In the genomic region with DNA sequence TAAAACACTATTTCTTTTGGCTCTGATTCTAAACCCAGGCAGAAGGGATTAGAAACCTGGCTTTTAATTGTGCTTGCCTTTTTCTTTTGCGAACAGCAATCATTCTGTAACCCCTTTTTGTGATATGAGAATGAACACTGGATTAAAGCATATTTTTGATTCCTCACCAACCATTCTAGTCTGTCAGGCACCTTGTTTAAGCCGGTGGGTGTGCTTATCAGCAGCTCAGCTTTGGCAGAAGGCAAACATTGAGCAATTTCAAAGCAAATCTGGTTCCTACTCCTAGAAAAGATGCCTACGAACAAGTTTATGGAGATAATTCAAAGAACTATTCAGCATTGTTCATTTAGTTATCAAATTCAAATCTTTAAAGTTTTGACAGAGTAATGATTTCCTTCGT, we compare ENCODE assay signal across 21 cellular contexts.
DNase-seq lines count a peak whose midpoint lies in the region; ATAC-seq, FAIRE-seq and TF ChIP-seq lines count a peak whose summit lies in the region.
"Had no signal": no experiment of that assay in that cellular context is flagged by ENCODE, and none has a peak within 500 bp of the region (broad histone marks: within the 10 kb centered on the region; RNA-seq: fewer than 3 reads in every experiment).

No MANE protein-coding gene starts in this region.

- H3K14ac ChIP-seq in H1 (ENCODE audit: insufficient read length) = no peak overlapping the region
- H3K14ac ChIP-seq in trophoblast cell (ENCODE audit: low read length) = no peak overlapping the region

- H3K23ac ChIP-seq in H1 (ENCODE audit: insufficient read length) (no peak overlapping the region), trophoblast cell (ENCODE audit: low read length) (no peak overlapping the region)

- TF ChIP-seq CTCF in SK-N-SH (IDR thresholded peaks at IDR 0.05) (no peak), H1 (IDR thresholded peaks at IDR 0.05; ENCODE audit: control extremely low read depth in 1 of 3, insufficient read depth in 1 of 3, low read depth in 1 of 3, low read length in 3 of 3) (no peak)

- 0 out of 2 replicates have a peak overlapping the region, but pooled peaks have one; percentile 14 for H2AFZ ChIP-seq in SK-N-SH (ENCODE audit: low read depth)
- H2AFZ ChIP-seq in H1 (ENCODE audit: low read length) = peak overlapping the region; percentile 25; the same call in 1 of the 2 replicates
- no peak overlapping the region for H2AFZ ChIP-seq in trophoblast cell (ENCODE audit: insufficient read depth, low read length, poor library complexity)

- no peaks in the 10 kb centered on the region for H3K27me3 Mint-ChIP-seq in CD8-positive, alpha-beta memory T cell
- H3K27me3 Mint-ChIP-seq: CD4-positive, alpha-beta memory T cell had no signal

- no peak for TF ChIP-seq POLR2A in H1 (IDR thresholded peaks at IDR 0.05; ENCODE audit: control extremely low read depth in 1 of 2, low read depth in 2 of 2, low read length in 2 of 2)

- H3K4me3 ChIP-seq in SK-N-SH (ENCODE audit: low read depth in 2 of 2, low read length in 1 of 2) (no peak overlapping the region), H1 (ENCODE audit: extremely low read depth in 1 of 4, insufficient read depth in 2 of 4, low read depth in 3 of 4, low read length in 4 of 4) (no peak overlapping the region), trophoblast cell (ENCODE audit: low read depth, low read length) (no peak overlapping the region)
- no peak overlapping the region for H3K4me3 ChIP-seq in CD8-positive, alpha-beta memory T cell (ENCODE audit: low read length)
- H3K4me3 ChIP-seq: BLaER1 treated with 17β-estradiol and CSF1 and Interleukin-3, amounts not matched to agents 10 nM and 100 nM; K562; MG63 had no signal

- TF ChIP-seq RAD21 in SK-N-SH (IDR thresholded peaks at IDR 0.05; ENCODE audit: low read length) (no peak), H1 (IDR thresholded peaks at IDR 0.05 in 1 of 2, conservative IDR thresholded peaks at IDR 0.05 in 1 of 2; ENCODE audit: low read depth in 2 of 2, low read length in 2 of 2) (no peak)

- no peak overlapping the region for H3K56ac ChIP-seq in H1 (replicated peaks; ENCODE audit: insufficient read length, low read depth, low read length)

- H4K20me1 ChIP-seq in SK-N-SH (ENCODE audit: insufficient read depth) = no peaks in the 10 kb centered on the region
- no peaks in the 10 kb centered on the region for H4K20me1 ChIP-seq in H1 (replicated peaks in 1 of 2; ENCODE audit: control insufficient read depth in 1 of 2, insufficient read depth in 2 of 2, low read length in 2 of 2)
- H4K20me1 ChIP-seq: BLaER1 treated with 17β-estradiol and CSF1 and Interleukin-3, amounts not matched to agents 10 nM and 100 nM had no signal

- H2BK120ac ChIP-seq in H1 (replicated peaks; ENCODE audit: low read depth, low read length) (no peak overlapping the region), trophoblast cell (ENCODE audit: insufficient read depth, low read length, poor library complexity) (no peak overlapping the region)

- POLR2A ChIA-PET in SK-N-SH (lab: Yijun Ruan, JAX) = no interaction called here
- POLR2A ChIA-PET in H1 (lab: Charles Lee; ENCODE audit: partially characterized antibody) = no interaction called here
- POLR2A ChIA-PET in CD8-positive, alpha-beta memory T cell (lab: Charles Lee) = no interaction called here

- H3K9me3 Mint-ChIP-seq in CD8-positive, alpha-beta memory T cell = peaks cover 0 to 5% (median 0%) of the 10 kb centered on the region in 5 donors

- no peak overlapping the region for H2BK15ac ChIP-seq in H1 (ENCODE audit: low read length)

- H3F3A ChIP-seq in SK-N-SH (replicated peaks; ENCODE audit: insufficient read depth) = no peaks in the 10 kb centered on the region

- H2BK5ac ChIP-seq in H1 (ENCODE audit: low read depth, low read length) = no peak overlapping the region; the same call in 1 of the 2 replicates
- no peak overlapping the region for H2BK5ac ChIP-seq in trophoblast cell (ENCODE audit: low read depth, low read length, poor library complexity)

- TF ChIP-seq EP300 in SK-N-SH (IDR thresholded peaks at IDR 0.05; ENCODE audit: borderline replicate concordance in 1 of 2, low read depth in 1 of 2, low read length in 1 of 2) (no peak), H1 (IDR thresholded peaks at IDR 0.05; ENCODE audit: borderline replicate concordance in 1 of 2, low read depth in 2 of 2, low read length in 2 of 2) (no peak)

- no peak overlapping the region for H2BK20ac ChIP-seq in H1 (ENCODE audit: low read length)

- DNase-seq in SK-N-SH (no peak), NCI-H69 (lab: John Stamatoyannopoulos, UW) (peak; percentile 91), H1 (ENCODE audit: low read depth in 1 of 2, low spot score in 2 of 2) (no peak), trophoblast cell (no peak), midbrain (lab: John Stamatoyannopoulos, UW) (no peak)
- DNase-seq in CD8-positive, alpha-beta memory T cell = no peak
- DNase-seq: CD4-positive, alpha-beta memory T cell; DMS79 treated with DMSO at 0.1 percent for 48 hours; GF-D8; MG63; NCI-H146; NCI-H774; SIG-M5; T-helper 2 cell had no signal

- H4K12ac ChIP-seq in trophoblast cell (ENCODE audit: low read depth, low read length) = no peak overlapping the region

- no peak for ATAC-seq in SK-N-SH treated with all-trans-retinoic acid at 6 μM for 48 hours
- no peak for ATAC-seq in HG02840 (IDR thresholded peaks at IDR 0.05; ENCODE audit: low FRiP score, unreplicated experiment)
- ATAC-seq: K562 had no signal

- H4K91ac ChIP-seq in H1 (replicated peaks; ENCODE audit: insufficient read length, low read length) (no peak overlapping the region), trophoblast cell (ENCODE audit: low read depth, low read length) (no peak overlapping the region)

- H3K4me1 Mint-ChIP-seq in CD8-positive, alpha-beta memory T cell = no peaks in the 10 kb centered on the region
- H3K4me1 Mint-ChIP-seq: CD4-positive, alpha-beta memory T cell had no signal

- H3K79me2 ChIP-seq in SK-N-SH (ENCODE audit: insufficient read depth) (no peaks in the 10 kb centered on the region), H1 (ENCODE audit: control insufficient read depth in 1 of 2, insufficient read depth in 2 of 2, low read length in 2 of 2) (no peaks in the 10 kb centered on the region), trophoblast cell (ENCODE audit: control insufficient read depth, insufficient read depth, low read length, poor library complexity) (no peaks in the 10 kb centered on the region)

- H4K5ac ChIP-seq in H1 (ENCODE audit: insufficient read length, low read depth, low read length) = no peak overlapping the region

- H3K4me3 Mint-ChIP-seq in CD8-positive, alpha-beta memory T cell = no peak overlapping the region
- H3K4me3 Mint-ChIP-seq: CD4-positive, alpha-beta memory T cell had no signal

- H3K27me3 ChIP-seq in SK-N-SH (ENCODE audit: insufficient read depth) (no peaks in the 10 kb centered on the region), H1 (replicated peaks in 1 of 4; ENCODE audit: control insufficient read depth in 3 of 4, extremely low read depth in 1 of 4, insufficient read depth in 3 of 4, low read length in 3 of 4) (peaks cover 0 to 1% (median 0%) of the 10 kb centered on the region in 4 experiments; a peak in 1 of 7 replicates), trophoblast cell (ENCODE audit: insufficient read depth, low read length) (no peaks in the 10 kb centered on the region)
- no peaks in the 10 kb centered on the region for H3K27me3 ChIP-seq in CD8-positive, alpha-beta memory T cell (ENCODE audit: insufficient read depth, low read length, poor library complexity, severe bottlenecking)
- H3K27me3 ChIP-seq: BLaER1 treated with 17β-estradiol and CSF1 and Interleukin-3, amounts not matched to agents 10 nM and 100 nM; MG63 had no signal

- H3K79me1 ChIP-seq in H1 (ENCODE audit: low read depth, low read length) = no peaks in the 10 kb centered on the region
- H3K79me1 ChIP-seq in trophoblast cell (ENCODE audit: low read length) = no peaks in the 10 kb centered on the region

- CTCF ChIA-PET in SK-N-SH (lab: Yijun Ruan, JAX) (no interaction called here), H1 (lab: Charles Lee; ENCODE audit: partially characterized antibody) (interaction anchor here (0.9 kb wide), 1 partner anchor 177 kb away, joined by 3 read pairs; no protein-coding TSS in a partner anchor)
- CTCF ChIA-PET in CD8-positive, alpha-beta memory T cell (lab: Charles Lee) = no interaction called here

- no peaks in the 10 kb centered on the region for H3K9me3 ChIP-seq in SK-N-SH
- no peaks in the 10 kb centered on the region for H3K9me3 ChIP-seq in H1 (ENCODE audit: insufficient read depth in 2 of 2, low read depth in 1 of 2, low read length in 1 of 2)
- H3K9me3 ChIP-seq in trophoblast cell (ENCODE audit: insufficient read depth, low read depth, low read length) = no peaks in the 10 kb centered on the region
- H3K9me3 ChIP-seq in CD8-positive, alpha-beta memory T cell (ENCODE audit: low read length) = no peaks in the 10 kb centered on the region
- H3K9me3 ChIP-seq: BLaER1 treated with 17β-estradiol and CSF1 and Interleukin-3, amounts not matched to agents 10 nM and 100 nM; MG63 had no signal

- H3K4me2 ChIP-seq in SK-N-SH (no peak overlapping the region), H1 (ENCODE audit: insufficient read depth in 1 of 2, low read depth in 2 of 2, low read length in 2 of 2) (no peak overlapping the region), trophoblast cell (ENCODE audit: low read length) (no peak overlapping the region)
- H3K4me2 ChIP-seq: BLaER1 treated with 17β-estradiol and CSF1 and Interleukin-3, amounts not matched to agents 10 nM and 100 nM had no signal

- WGBS in SK-N-SH (ENCODE audit: low lambda C conversion rate) = 2% methylated on average over 4 of the region's 4 CpGs
- 86% methylated on average over 4 of the region's 4 CpGs; no CpG with 5 or more reads in 1 of the 2 experiments for WGBS in H1 (ENCODE audit: extremely low coverage in 1 of 2, insufficient coverage in 1 of 2, insufficient read length in 1 of 2, insufficient replicate concordance in 2 of 2, low coverage in 1 of 2, low lambda C conversion rate in 2 of 2, missing lambda C conversion rate in 1 of 2), 2 experiments
- WGBS in trophoblast cell (ENCODE audit: extremely low coverage, insufficient coverage, insufficient read length) = no CpG with 5 or more reads among the region's 4 CpGs

- H3K4ac ChIP-seq in H1 (replicated peaks; ENCODE audit: insufficient read length, low read depth, low read length) (no peak overlapping the region), trophoblast cell (ENCODE audit: low read depth, low read length) (no peak overlapping the region)

- no peaks in the 10 kb centered on the region for H3K23me2 ChIP-seq in H1 (ENCODE audit: low read depth, low read length)

- H3K18ac ChIP-seq in H1 (ENCODE audit: extremely low read depth, low read length) (no peak overlapping the region), trophoblast cell (ENCODE audit: low read length) (no peak overlapping the region)

- H4K8ac ChIP-seq in H1 (ENCODE audit: extremely low read depth, insufficient read depth, low read length) = no peak overlapping the region
- no peak overlapping the region for H4K8ac ChIP-seq in trophoblast cell (ENCODE audit: low read depth, low read length)

- FAIRE-seq in H1 (lab: Jason Lieb, UNC) = peak; percentile 13
- FAIRE-seq: A204.1, GM12891, K562, RCC 7860 had no signal

- H3K27ac Mint-ChIP-seq in CD8-positive, alpha-beta memory T cell = no peak overlapping the region
- H3K27ac Mint-ChIP-seq: CD4-positive, alpha-beta memory T cell had no signal

- H3K36me3 Mint-ChIP-seq in CD8-positive, alpha-beta memory T cell = no peaks in the 10 kb centered on the region
- H3K36me3 Mint-ChIP-seq: CD4-positive, alpha-beta memory T cell had no signal

- H2BK12ac ChIP-seq in H1 (ENCODE audit: low read depth, low read length) (no peak overlapping the region), trophoblast cell (ENCODE audit: low read length) (no peak overlapping the region)

- no peak overlapping the region for H2AK5ac ChIP-seq in H1 (ENCODE audit: low read depth, low read length)
- H2AK5ac ChIP-seq in trophoblast cell (ENCODE audit: low read length) = no peak overlapping the region

- H3K36me3 ChIP-seq in SK-N-SH (replicated peaks in 1 of 2; ENCODE audit: control insufficient read depth in 1 of 2, insufficient read depth in 2 of 2, low read length in 1 of 2) = no peaks in the 10 kb centered on the region
- no peaks in the 10 kb centered on the region for H3K36me3 ChIP-seq in H1 (ENCODE audit: control insufficient read depth in 2 of 4, insufficient read depth in 4 of 4, low read length in 3 of 4)
- H3K36me3 ChIP-seq in trophoblast cell (ENCODE audit: control insufficient read depth in 1 of 2, insufficient read depth in 2 of 2, low read length in 2 of 2) = no peaks in the 10 kb centered on the region
- H3K36me3 ChIP-seq in CD8-positive, alpha-beta memory T cell (ENCODE audit: insufficient read depth, low read length) = no peaks in the 10 kb centered on the region
- H3K36me3 ChIP-seq: BLaER1 treated with 17β-estradiol and CSF1 and Interleukin-3, amounts not matched to agents 10 nM and 100 nM; MG63 had no signal

- no peaks in the 10 kb centered on the region for H3K4me1 ChIP-seq in SK-N-SH (ENCODE audit: control insufficient read depth in 1 of 2, insufficient read depth in 2 of 2, low read depth in 1 of 2, low read length in 1 of 2)
- no peaks in the 10 kb centered on the region for H3K4me1 ChIP-seq in H1 (replicated peaks in 1 of 4; ENCODE audit: control insufficient read depth in 3 of 4, insufficient read depth in 4 of 4, low read length in 3 of 4)
- peaks cover 0 to 1% of the 10 kb centered on the region in 2 experiments for H3K4me1 ChIP-seq in trophoblast cell (ENCODE audit: control insufficient read depth in 1 of 2, insufficient read depth in 2 of 2, low read length in 2 of 2)
- no peaks in the 10 kb centered on the region for H3K4me1 ChIP-seq in CD8-positive, alpha-beta memory T cell (ENCODE audit: insufficient read depth, low read length)
- H3K4me1 ChIP-seq: BLaER1 treated with 17β-estradiol and CSF1 and Interleukin-3, amounts not matched to agents 10 nM and 100 nM had no signal

- H3K9me2 ChIP-seq in SK-N-SH = peaks cover 4% of the 10 kb centered on the region; the same call in 1 of the 2 replicates

- H3K9ac ChIP-seq in SK-N-SH (no peak overlapping the region), H1 (replicated peaks in 1 of 4; ENCODE audit: extremely low read depth in 1 of 4, low read depth in 3 of 4, low read length in 3 of 4) (no peak overlapping the region), trophoblast cell (ENCODE audit: low read length) (no peak overlapping the region)
- H3K9ac ChIP-seq: BLaER1 treated with 17β-estradiol and CSF1 and Interleukin-3, amounts not matched to agents 10 nM and 100 nM had no signal

- no peak overlapping the region for H3K27ac ChIP-seq in SK-N-SH (ENCODE audit: low read depth in 2 of 2, low read length in 1 of 2)
- H3K27ac ChIP-seq in H1 (ENCODE audit: low read depth, low read length) = no peak overlapping the region
- no peak overlapping the region for H3K27ac ChIP-seq in trophoblast cell (ENCODE audit: low read depth, low read length)
- H3K27ac ChIP-seq in CD8-positive, alpha-beta memory T cell (ENCODE audit: low read depth, low read length) = no peak overlapping the region
- H3K27ac ChIP-seq: BLaER1 treated with 17β-estradiol and CSF1 and Interleukin-3, amounts not matched to agents 10 nM and 100 nM had no signal
